Comparison of ENCODE assay signal across 8 cellular contexts in genomic region chr11:30346068-30346688, GRCh38.
DNase-seq lines count a peak whose midpoint lies in the region; ATAC-seq and FAIRE-seq lines count a peak whose summit lies in the region.

No MANE protein-coding gene starts in this region.

- no peak overlapping the region for H3K4me3 ChIP-seq in skeletal muscle cell (ENCODE audit: low read depth, low read length)

- peak; percentile 88 for FAIRE-seq in TTC549 (lab: Jason Lieb, UNC)

- no peak for ATAC-seq in HG02885 (IDR thresholded peaks at IDR 0.05; ENCODE audit: poor library complexity, unreplicated experiment)

- DNase-seq in SIG-M5 treated with dmso at 0.1 percent for 504 hours (lab: John Stamatoyannopoulos, UW; ENCODE audit: unreplicated experiment), result peak; percentile 32
- no peak for DNase-seq in SIG-M5 (lab: John Stamatoyannopoulos, UW)
- DNase-seq in NCI-H1105 treated with DMSO at 0.1 percent for 48 hours (lab: John Stamatoyannopoulos, UW), result peak; percentile 71
- peak; percentile 33 for DNase-seq in globus pallidus (ENCODE audit: low spot score)
- peak; percentile 18 for DNase-seq in skeletal muscle cell (ENCODE audit: low read depth)
- no peak for DNase-seq in islet precursor cell

Comparison
In these comparisons a context has a peak if more than half of its experiments do, and no peak if none do; other contexts are left out.
1. DNase-seq: peak in SIG-M5 treated with dmso at 0.1 percent for 504 hours (single experiment), NCI-H1105 treated with DMSO at 0.1 percent for 48 hours (single experiment), globus pallidus (single experiment) and skeletal muscle cell (single experiment); none in SIG-M5 (single experiment) and islet precursor cell (single experiment).